9 cellular contexts compared by ENCODE assay signal in the genomic region with DNA sequence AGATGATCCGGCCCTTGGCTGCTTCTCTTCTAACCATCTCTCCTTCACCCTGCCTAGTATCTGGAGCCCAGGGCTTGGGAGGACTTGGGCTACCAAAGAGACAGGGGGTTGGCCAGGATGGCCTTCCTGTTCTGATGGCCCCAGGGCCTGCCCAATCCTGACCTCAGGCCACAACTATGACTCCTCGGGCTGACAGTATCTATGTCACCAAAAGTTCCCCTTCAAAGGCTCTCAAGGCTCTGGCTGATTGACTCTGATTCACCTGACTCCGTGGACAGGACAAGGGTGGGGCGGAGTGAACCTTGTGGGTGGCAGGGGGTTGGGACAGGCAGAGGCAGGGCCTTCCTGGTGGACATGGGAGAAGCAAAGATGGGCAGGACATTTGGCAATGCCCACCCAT. TPM values are rescaled to one million over a fixed set of nuclear protein-coding genes. Genes with fewer than 3 reads are reported as not detected.
DNase-seq lines count a peak whose midpoint lies in the region; ATAC-seq and TF ChIP-seq lines count a peak whose summit lies in the region.
"Had no signal": no experiment of that assay in that cellular context is flagged by ENCODE, and none has a peak within 500 bp of the region (broad histone marks: within the 10 kb centered on the region; RNA-seq: fewer than 3 reads in every experiment).

No MANE protein-coding gene starts in this region.

- CTCF ChIA-PET in CD4-positive, alpha-beta memory T cell (lab: Charles Lee; ENCODE audit: partially characterized antibody): interaction anchor here (14.7 kb wide), 1 partner anchor 12 kb away, joined by 257 read pairs; a partner anchor contains a TSS

- POLR2A ChIA-PET in CD4-positive, alpha-beta memory T cell (lab: Charles Lee; ENCODE audit: partially characterized antibody): interaction anchor here (2.1 to 14.5 kb wide), 2 partner anchors 15 to 31 kb away, joined by 6 to 376 read pairs; a partner anchor contains a TSS

- H3K36me3 Mint-ChIP-seq in CD4-positive, alpha-beta memory T cell: peaks cover 3 to 45% of the 10 kb centered on the region in 2 donors

- H3K27me3 ChIP-seq in CD4-positive, alpha-beta memory T cell (ENCODE audit: insufficient read depth, low read length): no peaks in the 10 kb centered on the region
- no peaks in the 10 kb centered on the region for H3K27me3 ChIP-seq in lower lobe of right lung (ENCODE audit: low read depth)
- H3K27me3 ChIP-seq in body of pancreas: no peaks in the 10 kb centered on the region
- H3K27me3 ChIP-seq: SJSA1 had no signal

- H3K27ac Mint-ChIP-seq in CD4-positive, alpha-beta memory T cell: peak overlapping the region; percentile 75 to 98 (median 91)

- ATAC-seq in GM21447 (IDR thresholded peaks at IDR 0.05; ENCODE audit: unreplicated experiment) (peak; percentile 25), lower lobe of right lung (peak in 1 of 2 donors; percentile 7), HG03139 (IDR thresholded peaks at IDR 0.05; ENCODE audit: unreplicated experiment) (no peak), body of pancreas (no peak)

- H3K27ac ChIP-seq in CD4-positive, alpha-beta memory T cell (ENCODE audit: low read depth, low read length): peak overlapping the region; percentile 51
- peak overlapping the region; percentile 18 for H3K27ac ChIP-seq in lower lobe of right lung
- no peak overlapping the region for H3K27ac ChIP-seq in body of pancreas
- H3K27ac ChIP-seq: SJSA1 had no signal

- peak overlapping the region in 7 of 8 donors; percentile 62 to 95 (median 79) for H3K4me3 Mint-ChIP-seq in CD4-positive, alpha-beta memory T cell

- H3K27me3 Mint-ChIP-seq in CD4-positive, alpha-beta memory T cell: no peaks in the 10 kb centered on the region

- intact Hi-C loops in CD4-positive, alpha-beta memory T cell (cut with micrococcal nuclease): no loop called here
- intact Hi-C loops in lower lobe of right lung (cut with DNase I): no loop called here
- intact Hi-C loops in body of pancreas (cut with DNase I): no loop called here

- H3K36me3 ChIP-seq in CD4-positive, alpha-beta memory T cell (ENCODE audit: insufficient read depth, low read length): peaks cover 12% of the 10 kb centered on the region
- H3K36me3 ChIP-seq in lower lobe of right lung (peaks cover 19% of the 10 kb centered on the region), body of pancreas (replicated peaks in 1 of 2; ENCODE audit: insufficient read depth in 1 of 2, low read depth in 2 of 2) (no peaks in the 10 kb centered on the region)

- no peaks in the 10 kb centered on the region for H3K9me3 ChIP-seq in CD4-positive, alpha-beta memory T cell (ENCODE audit: control insufficient read depth in 1 of 2, low read length in 2 of 2)
- no peaks in the 10 kb centered on the region for H3K9me3 ChIP-seq in lower lobe of right lung
- no peaks in the 10 kb centered on the region for H3K9me3 ChIP-seq in body of pancreas
- H3K9me3 ChIP-seq: SJSA1 had no signal

- 51 to 55% methylated on average over 4 of the region's 4 CpGs for WGBS in body of pancreas, 2 donors

- H3K4me3 ChIP-seq in CD4-positive, alpha-beta memory T cell (ENCODE audit: low read length in 2 of 2): no peak overlapping the region
- H3K4me3 ChIP-seq in lower lobe of right lung (no peak overlapping the region), body of pancreas (no peak overlapping the region)
- H3K4me3 ChIP-seq: SJSA1 had no signal

- H3K9me3 Mint-ChIP-seq in CD4-positive, alpha-beta memory T cell: peaks cover 0 to 2% (median 0%) of the 10 kb centered on the region in 8 donors

- H3K4me1 ChIP-seq in CD4-positive, alpha-beta memory T cell (ENCODE audit: insufficient read depth, low read length): peaks cover 92% of the 10 kb centered on the region
- peaks cover 86% of the 10 kb centered on the region for H3K4me1 ChIP-seq in lower lobe of right lung
- peaks cover 70% of the 10 kb centered on the region for H3K4me1 ChIP-seq in body of pancreas

- peaks cover 70 to 96% (median 81%) of the 10 kb centered on the region in 4 donors for H3K4me1 Mint-ChIP-seq in CD4-positive, alpha-beta memory T cell

- peak in 1 of 5 donors; percentile 53 for DNase-seq in CD4-positive, alpha-beta memory T cell
- peak; percentile 54 for DNase-seq in activated CD4-positive, CD25-positive, alpha-beta regulatory T cell treated with anti-CD3 and anti-CD28 coated beads, Interleukin-2, amount 50 U/mL, for 72 hours
- DNase-seq in lower lobe of right lung: no peak
- DNase-seq in body of pancreas: no peak
- no peak for DNase-seq in AG08396 (ENCODE audit: low spot score)
- no peak for DNase-seq in HPDE6-E6E7 (ENCODE audit: extremely low spot score)

- TF ChIP-seq CTCF in lower lobe of right lung (IDR thresholded peaks at IDR 0.05) (no peak), body of pancreas (IDR thresholded peaks at IDR 0.05) (no peak)

- no peak for TF ChIP-seq POLR2A in body of pancreas (IDR thresholded peaks at IDR 0.05)

RNA-seq across cellular contexts. Expression of a gene that starts 12.7 kb away (rescaled TPM):
- total RNA-seq in CD4-positive, alpha-beta memory T cell: 10 to 100 TPM; 65.0 to 69.6 TPM
- polyA plus RNA-seq in CD4-positive, alpha-beta memory T cell: 10 to 100 TPM in 1 of 2 donors, 1 to 10 TPM in 1; 4.2 to 13.8 TPM
- total RNA-seq in lower lobe of right lung (51.0 TPM), body of pancreas (10 to 100 TPM; 15.6 to 18.1 TPM)

Comparison
In these comparisons a context has a peak if more than half of its experiments do, and no peak if none do; other contexts are left out.
1. H3K27ac ChIP-seq: peak in CD4-positive, alpha-beta memory T cell (single experiment) and lower lobe of right lung (single experiment); none in body of pancreas (0 of 4).